ENCODE assay signal across 8 cellular contexts in genomic region chr16:29729116-29729521, GRCh38. TPM values are rescaled to one million over a fixed set of nuclear protein-coding genes. Genes with fewer than 3 reads are reported as not detected.
DNase-seq lines count a peak whose midpoint lies in the region; ATAC-seq and TF ChIP-seq lines count a peak whose summit lies in the region.

No MANE protein-coding gene starts in this region.

- no peaks in the 10 kb centered on the region for H3K9me3 Mint-ChIP-seq in chondrocyte (ENCODE audit: low read depth)
- H3K9me3 Mint-ChIP-seq in T-helper 2 cell treated with Interferon-gamma antibody and Interleukin-4, amounts not matched to agents 5 μg/mL and 100 μg/mL, for 36 hours = peaks cover 3% of the 10 kb centered on the region

- no peaks in the 10 kb centered on the region for H3K4me1 ChIP-seq in cardiac muscle cell (ENCODE audit: low read depth)

- peak; percentile 65 to 68 for DNase-seq in cardiac muscle cell (ENCODE audit: low read depth in 1 of 2, low spot score in 1 of 2)
- no peak for DNase-seq in Right ventricle myocardium inferior (ENCODE audit: missing footprints)
- DNase-seq in NCI-H446 treated with DMSO at 0.1 percent for 48 hours (lab: John Stamatoyannopoulos, UW) = peak; percentile 48
- peak; percentile 43 for DNase-seq in chondrocyte (ENCODE audit: low spot score)
- DNase-seq in middle frontal gyrus (ENCODE audit: extremely low spot score, low spot score) = peak; percentile 10
- no peak for DNase-seq in T-helper 2 cell treated with Interferon-gamma antibody and Interleukin-4, amounts not matched to agents 5 μg/mL and 100 μg/mL, for 36 hours (ENCODE audit: low spot score)

- H3K4me1 Mint-ChIP-seq in chondrocyte (ENCODE audit: low read depth) = peaks cover 4% of the 10 kb centered on the region
- H3K4me1 Mint-ChIP-seq in T-helper 2 cell treated with Interferon-gamma antibody and Interleukin-4, amounts not matched to agents 5 μg/mL and 100 μg/mL, for 36 hours (ENCODE audit: low read depth) = peaks cover 20% of the 10 kb centered on the region

- H3K27me3 Mint-ChIP-seq in chondrocyte (ENCODE audit: low read depth) = peaks cover 18% of the 10 kb centered on the region
- H3K27me3 Mint-ChIP-seq in T-helper 2 cell treated with Interferon-gamma antibody and Interleukin-4, amounts not matched to agents 5 μg/mL and 100 μg/mL, for 36 hours (ENCODE audit: low read depth) = peaks cover 12% of the 10 kb centered on the region

- intact Hi-C loops in Right ventricle myocardium inferior (cut with DNase I) = no loop called here

- H3K27ac ChIP-seq in cardiac muscle cell = no peak overlapping the region

- H3K36me3 ChIP-seq in cardiac muscle cell = no peaks in the 10 kb centered on the region

- no peaks in the 10 kb centered on the region for H3K27me3 ChIP-seq in cardiac muscle cell

- no peaks in the 10 kb centered on the region for H3K36me3 Mint-ChIP-seq in chondrocyte (ENCODE audit: low read depth)
- peaks cover 6% of the 10 kb centered on the region for H3K36me3 Mint-ChIP-seq in T-helper 2 cell treated with Interferon-gamma antibody and Interleukin-4, amounts not matched to agents 5 μg/mL and 100 μg/mL, for 36 hours (ENCODE audit: low read depth)

- no peak overlapping the region for H3K4me3 ChIP-seq in cardiac muscle cell

- peak; percentile 71 for TF ChIP-seq CTCF in cardiac muscle cell (IDR thresholded peaks at IDR 0.05; ENCODE audit: low read depth, low read length)
- TF ChIP-seq CTCF in chondrocyte (IDR thresholded peaks at IDR 0.05) = peak; percentile 85

- peak overlapping the region; percentile 44 for H3K4me3 Mint-ChIP-seq in chondrocyte (ENCODE audit: unreplicated experiment)
- H3K4me3 Mint-ChIP-seq in T-helper 2 cell treated with Interferon-gamma antibody and Interleukin-4, amounts not matched to agents 5 μg/mL and 100 μg/mL, for 36 hours = no peak overlapping the region

- no peak overlapping the region for H3K27ac Mint-ChIP-seq in chondrocyte (ENCODE audit: unreplicated experiment)
- H3K27ac Mint-ChIP-seq in T-helper 2 cell treated with Interferon-gamma antibody and Interleukin-4, amounts not matched to agents 5 μg/mL and 100 μg/mL, for 36 hours = no peak overlapping the region

- no peak for ATAC-seq in Right ventricle myocardium inferior
- ATAC-seq in GM18868 (IDR thresholded peaks at IDR 0.05; ENCODE audit: unreplicated experiment) = no peak
- no peak for ATAC-seq in GM19023 (IDR thresholded peaks at IDR 0.05; ENCODE audit: unreplicated experiment)

- H3K9me3 ChIP-seq in cardiac muscle cell (ENCODE audit: low read depth) = no peaks in the 10 kb centered on the region

RNA-seq across cellular contexts. Expression of gene C16orf54, which starts 16.7 kb away (rescaled TPM):
- total RNA-seq in cardiac muscle cell (not detected in 2 replicates), Right ventricle myocardium inferior (0.73 TPM), chondrocyte (not detected in 3 replicates)
- not detected in 2 replicates for polyA plus RNA-seq in cardiac muscle cell

RNA-seq across cellular contexts. Expression of gene ZG16, which starts 48.9 kb away (rescaled TPM):
- total RNA-seq in cardiac muscle cell = not detected in 2 replicates
- polyA plus RNA-seq in cardiac muscle cell = not detected in 2 replicates
- total RNA-seq in Right ventricle myocardium inferior = not detected
- not detected in 3 replicates for total RNA-seq in chondrocyte

RNA-seq across cellular contexts. Expression of gene QPRT, which starts 50.1 kb away (rescaled TPM):
- total RNA-seq in cardiac muscle cell = 223 and 268 TPM in 2 replicates
- 213 and 266 TPM in 2 replicates for polyA plus RNA-seq in cardiac muscle cell
- total RNA-seq in Right ventricle myocardium inferior = 29.2 TPM
- total RNA-seq in chondrocyte = 19.5 to 21.8 TPM (median 20.7 TPM) in 3 replicates

Comparison
In these comparisons a context has a peak if more than half of its experiments do, and no peak if none do; other contexts are left out.
1. DNase-seq: peak in cardiac muscle cell (2 of 2), NCI-H446 treated with DMSO at 0.1 percent for 48 hours (single experiment), chondrocyte (single experiment) and middle frontal gyrus (single experiment); none in Right ventricle myocardium inferior (single experiment) and T-helper 2 cell treated with Interferon-gamma antibody and Interleukin-4, amounts not matched to agents 5 μg/mL and 100 μg/mL, for 36 hours (single experiment).